Comparison of ENCODE assay signal across 8 cellular contexts in the genomic region with DNA sequence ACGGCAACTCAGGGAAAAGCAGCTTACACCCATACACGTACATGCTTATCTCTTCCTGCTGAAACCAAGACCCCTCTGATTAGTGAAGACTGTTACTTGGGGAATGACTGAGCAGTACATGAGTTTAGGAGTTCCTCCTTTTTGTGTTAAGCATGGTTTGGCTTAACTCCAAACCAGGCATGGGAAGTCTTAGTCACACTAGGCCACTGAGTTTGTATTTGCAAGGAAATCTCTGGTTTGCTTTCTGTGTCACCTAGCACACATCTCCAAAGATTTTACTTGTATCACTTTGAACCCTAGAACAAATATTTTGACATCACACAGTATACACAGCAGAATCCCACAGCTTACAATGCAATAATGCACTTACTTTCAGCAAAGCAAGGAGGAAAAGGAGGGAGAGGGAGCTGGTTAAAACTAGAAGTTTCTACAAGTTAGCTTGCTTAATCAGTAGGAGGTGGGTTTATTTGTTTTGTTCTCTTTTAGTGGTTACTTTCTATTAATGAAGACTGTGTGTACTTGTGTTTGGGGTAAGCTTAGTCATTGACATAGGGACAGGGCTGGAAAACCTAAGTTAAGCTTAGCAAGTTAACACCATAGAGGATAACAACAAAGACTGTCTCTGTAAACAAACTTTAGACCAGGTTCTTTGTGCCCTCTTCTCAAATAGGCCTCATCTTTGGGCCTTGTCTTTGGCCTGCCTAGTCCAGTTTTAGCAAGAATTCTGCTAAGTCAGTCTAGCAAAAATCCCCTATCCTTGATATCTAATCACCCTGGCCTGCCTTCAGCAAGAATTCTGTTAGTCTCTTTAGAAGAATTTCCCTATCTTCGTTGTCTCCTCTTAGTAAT.
DNase-seq lines count a peak whose midpoint lies in the region; ATAC-seq and TF ChIP-seq lines count a peak whose summit lies in the region.

No MANE protein-coding gene starts in this region.

- DNase-seq in AG08395 (ENCODE audit: low spot score) = peak; percentile 65
- peak; percentile 98 for DNase-seq in IMR-90
- peak; percentile 93 for DNase-seq in amniotic epithelial cell (ENCODE audit: low read depth)
- DNase-seq in right lobe of liver = no peak
- peak; percentile 16 for DNase-seq in transverse colon
- no peak for DNase-seq in SK-N-DZ (ENCODE audit: low spot score)
- no peak for DNase-seq in G401 (ENCODE audit: low spot score)

- peak overlapping the region; percentile 45; the same call in 1 of the 2 replicates for H2BK120ac ChIP-seq in IMR-90 (ENCODE audit: low read depth, low read length)

- TF ChIP-seq POLR2A in IMR-90 (IDR thresholded peaks at IDR 0.05; ENCODE audit: low read depth, low read length) = no peak
- no peak for TF ChIP-seq POLR2A in right lobe of liver (IDR thresholded peaks at IDR 0.05)
- no peak for TF ChIP-seq POLR2A in transverse colon (IDR thresholded peaks at IDR 0.05)

- H3K9ac ChIP-seq in IMR-90 (ENCODE audit: low read depth, low read length) = no peak overlapping the region

- H3K23ac ChIP-seq in IMR-90 (ENCODE audit: low read depth, low read length) = no peak overlapping the region

- no peak overlapping the region for H3K4me3 ChIP-seq in IMR-90 (ENCODE audit: insufficient read depth, low read depth, low read length)
- H3K4me3 ChIP-seq in right lobe of liver = no peak overlapping the region
- no peak overlapping the region for H3K4me3 ChIP-seq in transverse colon

- H3K4ac ChIP-seq in IMR-90 (ENCODE audit: low read depth, low read length) = peak overlapping the region; percentile 16

- no peak overlapping the region for H2AFZ ChIP-seq in IMR-90 (replicated peaks; ENCODE audit: low read length, poor library complexity)

- TF ChIP-seq EP300 in transverse colon (IDR thresholded peaks at IDR 0.05; ENCODE audit: low read depth) = no peak

- no peak overlapping the region for H2AK9ac ChIP-seq in IMR-90 (replicated peaks; ENCODE audit: low read depth, low read length, poor library complexity)

- no peaks in the 10 kb centered on the region for H3K79me1 ChIP-seq in IMR-90 (ENCODE audit: low read depth in 1 of 2, low read length in 2 of 2)

- peak overlapping the region; percentile 12; the same call in 1 of the 2 replicates for H2AK5ac ChIP-seq in IMR-90 (ENCODE audit: low read depth, low read length)

- POLR2A ChIA-PET in IMR-90 (lab: Charles Lee; ENCODE audit: unreplicated experiment) = no interaction called here

- peak overlapping the region; percentile 42; the same call in 1 of the 2 replicates for H2BK20ac ChIP-seq in IMR-90 (ENCODE audit: low read depth, low read length)

- WGBS in IMR-90 (ENCODE audit: extremely low coverage in 2 of 2, insufficient read length in 1 of 2), 2 experiments = 71% methylated on average over 1 of the region's 3 CpGs; no CpG with 5 or more reads in 1 of the 2 experiments
- WGBS in right lobe of liver (ENCODE audit: insufficient coverage, low coverage, low lambda C conversion rate, missing lambda C conversion rate) = 59% methylated on average over 3 of the region's 3 CpGs
- 68 to 71% methylated on average over 3 of the region's 3 CpGs for WGBS in transverse colon (ENCODE audit: low coverage in 1 of 2), 2 donors

- 0 out of 2 replicates have a peak overlapping the region, but pooled peaks have one; percentile 56 for H3K14ac ChIP-seq in IMR-90 (replicated peaks; ENCODE audit: low read depth, low read length)

- no TSS peak for BruUV-seq in IMR-90 (replicated peaks; lab: Mats Ljungman, UMichigan)

- H3K9me3 ChIP-seq in IMR-90 (ENCODE audit: control insufficient read depth, insufficient read depth, low read length) = no peaks in the 10 kb centered on the region
- H3K9me3 ChIP-seq in right lobe of liver = no peaks in the 10 kb centered on the region
- H3K9me3 ChIP-seq in transverse colon = no peaks in the 10 kb centered on the region

- H4K20me1 ChIP-seq in IMR-90 (ENCODE audit: insufficient read depth, low read length) = peaks cover 5% of the 10 kb centered on the region; the same call in 1 of the 2 replicates

- dilution Hi-C loops in IMR-90 (cut with HindIII; ENCODE audit: low sequenced_read_pairs, unreplicated experiment) = no loop called here

- peak overlapping the region in 1 of 2 experiments; percentile 44; a peak in 2 of 4 replicates for H4K8ac ChIP-seq in IMR-90 (ENCODE audit: low read depth in 2 of 2, low read length in 2 of 2)

- H3K27ac ChIP-seq in IMR-90 (ENCODE audit: insufficient read depth, low read length) = peak overlapping the region; percentile 48; the same call in 1 of the 2 replicates
- peak overlapping the region in 1 of 3 donors; percentile 35 for H3K27ac ChIP-seq in right lobe of liver
- H3K27ac ChIP-seq in transverse colon = peak overlapping the region; percentile 6 to 62 (median 34)

- peak overlapping the region; percentile 62 for H2BK5ac ChIP-seq in IMR-90 (ENCODE audit: low read depth, low read length, poor library complexity, severe bottlenecking)

- H3K4me1 ChIP-seq in IMR-90 (ENCODE audit: control insufficient read depth, insufficient read depth, low read length) = peaks cover 11% of the 10 kb centered on the region
- H3K4me1 ChIP-seq in right lobe of liver = peaks cover 0 to 11% (median 0%) of the 10 kb centered on the region in 4 donors
- H3K4me1 ChIP-seq in transverse colon = peaks cover 0 to 19% (median 5%) of the 10 kb centered on the region in 4 donors

- peak; percentile 66 for ATAC-seq in GM19463 (IDR thresholded peaks at IDR 0.05; ENCODE audit: unreplicated experiment)
- ATAC-seq in IMR-90 (ENCODE audit: low read depth) = peak; percentile 84
- ATAC-seq in right lobe of liver = peak; percentile 61 to 94 (median 72)

- TF ChIP-seq RAD21 in IMR-90 (IDR thresholded peaks at IDR 0.05; ENCODE audit: low read length) = no peak

- in situ Hi-C loops in IMR-90 (cut with MboI; ENCODE audit: low sequenced_read_pairs) = no loop called here
- in situ Hi-C loops in transverse colon (cut with MboI; ENCODE audit: low pct_ligation_motif_present in 1 of 4, low pct_unique_long_range_greater_than_20kb in 1 of 4, low sequenced_read_pairs in 3 of 4) = no loop called here
- in situ Hi-C loops in G401 (cut with HindIII; ENCODE audit: low sequenced_read_pairs) = no loop called here

- CTCF ChIA-PET in IMR-90 (lab: Yijun Ruan, JAX) = interaction anchor here (1.0 to 2.2 kb wide), 4 partner anchors 36 to 339 kb away, joined by 3 to 6 read pairs (median 3); no protein-coding TSS in a partner anchor

- H3K56ac ChIP-seq in IMR-90 (ENCODE audit: extremely low read depth, insufficient read depth, low read length) = no peak overlapping the region

- no peaks in the 10 kb centered on the region for H3K27me3 ChIP-seq in IMR-90 (ENCODE audit: control insufficient read depth, insufficient read depth, low read length)
- H3K27me3 ChIP-seq in right lobe of liver = no peaks in the 10 kb centered on the region
- H3K27me3 ChIP-seq in transverse colon = no peaks in the 10 kb centered on the region

- TF ChIP-seq CTCF in IMR-90 (conservative IDR thresholded peaks at IDR 0.05; ENCODE audit: low read depth, low read length) (no peak), right lobe of liver (IDR thresholded peaks at IDR 0.05) (no peak), transverse colon (IDR thresholded peaks at IDR 0.05) (no peak)

- no peaks in the 10 kb centered on the region for H3K36me3 ChIP-seq in IMR-90 (ENCODE audit: control insufficient read depth, insufficient read depth, low read length)
- H3K36me3 ChIP-seq in right lobe of liver = no peaks in the 10 kb centered on the region
- no peaks in the 10 kb centered on the region for H3K36me3 ChIP-seq in transverse colon

- intact Hi-C loops in IMR-90 (cut with micrococcal nuclease) (loop anchor here (2.0 to 5.0 kb wide), 3 partner anchors 92 to 267 kb away; no protein-coding TSS in a partner anchor), right lobe of liver (cut with DNase I) (no loop called here), transverse colon (cut with DNase I; ENCODE audit: low total_unique reads) (loop anchor here (5.0 kb wide), 1 partner anchor 208 kb away; no protein-coding TSS in a partner anchor)

- H4K5ac ChIP-seq in IMR-90 (ENCODE audit: low read depth, low read length) = peak overlapping the region; percentile 55; the same call in 1 of the 2 replicates

- peak overlapping the region; percentile 43; the same call in 1 of the 3 replicates for H2BK15ac ChIP-seq in IMR-90 (ENCODE audit: low read depth, low read length)

- no peak overlapping the region; the same call in 1 of the 2 replicates for H4K91ac ChIP-seq in IMR-90 (ENCODE audit: insufficient read depth, low read depth, low read length)

- peaks cover 6% of the 10 kb centered on the region; the same call in 1 of the 2 replicates for H3K9me1 ChIP-seq in IMR-90 (ENCODE audit: insufficient read depth, low read length)

- peak overlapping the region; percentile 11; the same call in 1 of the 2 replicates for H3K4me2 ChIP-seq in IMR-90 (ENCODE audit: low read depth, low read length)

- peak overlapping the region; percentile 53 for H3K18ac ChIP-seq in IMR-90 (ENCODE audit: low read depth, low read length)

TF ChIP-seq in IMR-90, 13 proteins besides CTCF, POLR2A, EP300 and RAD21:
- TF ChIP-seq MXI1 (IDR thresholded peaks at IDR 0.05; ENCODE audit: borderline replicate concordance, low read depth, low read length) = peak; percentile 55; the same call in 1 of the 2 replicates
- TF ChIP-seq FOS (IDR thresholded peaks at IDR 0.05; ENCODE audit: low read depth, low read length) = peak; percentile 61
- peak; percentile 9 for TF ChIP-seq RCOR1 (IDR thresholded peaks at IDR 0.05; ENCODE audit: insufficient replicate concordance, low read length)
- TF ChIP-seq CEBPB (IDR thresholded peaks at IDR 0.05; ENCODE audit: low read depth, low read length) = peak; percentile 70
- TF ChIP-seq BHLHE40 (IDR thresholded peaks at IDR 0.05; ENCODE audit: low read depth, low read length) = no peak; the same call in 1 of the 2 replicates
- TF ChIP-seq, protein P1, sequence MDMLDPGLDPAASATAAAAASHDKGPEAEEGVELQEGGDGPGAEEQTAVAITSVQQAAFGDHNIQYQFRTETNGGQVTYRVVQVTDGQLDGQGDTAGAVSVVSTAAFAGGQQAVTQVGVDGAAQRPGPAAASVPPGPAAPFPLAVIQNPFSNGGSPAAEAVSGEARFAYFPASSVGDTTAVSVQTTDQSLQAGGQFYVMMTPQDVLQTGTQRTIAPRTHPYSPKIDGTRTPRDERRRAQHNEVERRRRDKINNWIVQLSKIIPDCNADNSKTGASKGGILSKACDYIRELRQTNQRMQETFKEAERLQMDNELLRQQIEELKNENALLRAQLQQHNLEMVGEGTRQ (IDR thresholded peaks at IDR 0.05; ENCODE audit: low read depth, low read length) = no peak
- peak; percentile 68 for TF ChIP-seq NFE2L2 (IDR thresholded peaks at IDR 0.05; ENCODE audit: low read depth, low read length)
- no peak for TF ChIP-seq CHD1 (IDR thresholded peaks at IDR 0.05; ENCODE audit: low read depth, low read length)
- TF ChIP-seq MAFK (IDR thresholded peaks at IDR 0.05; ENCODE audit: low read depth, low read length) = peak; percentile 1; the same call in 1 of the 2 replicates
- TF ChIP-seq SMC3 (IDR thresholded peaks at IDR 0.05; ENCODE audit: low read depth, low read length) = peak; percentile 13; the same call in 1 of the 2 replicates

Comparison
In these comparisons a context has a peak if more than half of its experiments do, and no peak if none do; other contexts are left out.
1. DNase-seq: peak in AG08395 (single experiment), IMR-90 (single experiment), amniotic epithelial cell (single experiment) and transverse colon (single experiment); none in right lobe of liver (0 of 3), SK-N-DZ (single experiment) and G401 (single experiment).
2. intact Hi-C loops: an anchor here in IMR-90 (2.0 to 5.0 kb wide) and transverse colon (5.0 kb wide); none called in right lobe of liver.
3. Peak in every context shown above with its lines, with median percentiles within 50 percentile points of each other: ATAC-seq.